ENCODE assay signal across 23 cellular contexts in genomic region chr2:203745267-203745666, GRCh38. TPM values are rescaled to one million over a fixed set of nuclear protein-coding genes. Genes with fewer than 3 reads are reported as not detected.
"Had no signal": no experiment of that assay in that cellular context is flagged by ENCODE, and none has a peak within 500 bp of the region (broad histone marks: within the 10 kb centered on the region; RNA-seq: fewer than 3 reads in every experiment).

No MANE protein-coding gene starts in this region.

- H3K36me3 Mint-ChIP-seq: mesothelial cell of epicardium, natural killer cell had no signal

- H3K27ac ChIP-seq: foreskin keratinocyte, upper lobe of left lung had no signal

- H3K27me3 Mint-ChIP-seq: activated CD4-positive, alpha-beta T cell treated with anti-CD3 and anti-CD28 coated beads for 36 hours; dendritic cell treated with granulocyte-macrophage colony-stimulating factor and Interleukin-4, amounts not matched to agents 40 ng/mL and 50 ng/mL, for 4 days; progenitor cell of endocrine pancreas had no signal

- H3K4me1 Mint-ChIP-seq: activated B cell treated with CpG ODN at 0.5 μM for 24 hours had no signal

- H3K9me3 ChIP-seq: upper lobe of left lung had no signal

- H3K27me3 ChIP-seq: foreskin keratinocyte, upper lobe of left lung had no signal

- ATAC-seq: activated CD4-positive, alpha-beta T cell treated with anti-CD3 and anti-CD28 coated beads for 36 hours; foreskin keratinocyte; left ventricle myocardium superior; natural killer cell; stimulated activated naive CD8-positive, alpha-beta T cell treated with anti-CD3 and anti-CD28 coated beads, Interleukin-15, Interleukin-2, amounts not matched to agents 100 U/mL and 50 U/mL, for 24 hours had no signal

- H3K27ac Mint-ChIP-seq: activated B cell treated with CpG ODN at 0.5 μM for 24 hours; dendritic cell treated with granulocyte-macrophage colony-stimulating factor and Interleukin-4, amounts not matched to agents 40 ng/mL and 50 ng/mL, for 4 days; mesothelial cell of epicardium; natural killer cell; progenitor cell of endocrine pancreas had no signal

- H3K4me1 ChIP-seq: foreskin keratinocyte, upper lobe of left lung had no signal

- H3K36me3 ChIP-seq: upper lobe of left lung had no signal

- H3K4me3 Mint-ChIP-seq: activated B cell treated with CpG ODN at 0.5 μM for 24 hours; activated CD4-positive, alpha-beta T cell treated with anti-CD3 and anti-CD28 coated beads for 36 hours; activated T-helper 1 cell treated with anti-CD3 and anti-CD28 coated beads, Interleukin-12 subunit alpha, Interleukin-12 subunit beta, Interleukin-2, Interleukin-4 antibody, amounts not matched to agents 30 ng/mL and 10 ng/mL and 1 ng/mL, durations not matched to agents 14 hours and 24 hours and 36 hours; dendritic cell treated with granulocyte-macrophage colony-stimulating factor and Interleukin-4, amounts not matched to agents 40 ng/mL and 50 ng/mL, for 4 days; mesothelial cell of epicardium; natural killer cell had no signal

- H3K4me3 ChIP-seq: upper lobe of left lung had no signal

- H3K9me3 Mint-ChIP-seq: activated B cell treated with CpG ODN at 0.5 μM for 24 hours, natural killer cell had no signal

- DNase-seq: activated B cell treated with CpG ODN at 0.5 μM for 24 hours; activated CD4-positive, alpha-beta T cell treated with anti-CD3 and anti-CD28 coated beads for 36 hours; activated CD8-positive, alpha-beta memory T cell treated with anti-CD3 and anti-CD28 coated beads, Interleukin-2, amount 50 U/mL, for 48 hours; activated gamma-delta T cell; cerebellar nuclear complex; effector CD4-positive, alpha-beta T cell; foreskin keratinocyte; glutamatergic neuron; hippocampal formation; left ventricle myocardium superior; mammary epithelial cell; natural killer cell; retina; stimulated activated CD4-positive, alpha-beta T cell treated with anti-CD3 and anti-CD28 coated beads, Interleukin-4, amount 100 ng/mL, for 4 hours; stimulated activated naive CD8-positive, alpha-beta T cell treated with anti-CD3 and anti-CD28 coated beads, Interleukin-15, Interleukin-2, amounts not matched to agents 100 U/mL and 50 U/mL, for 24 hours; T1000; upper lobe of left lung had no signal

RNA-seq across cellular contexts. Expression of gene CD28, which starts 38.8 kb away (rescaled TPM):
- total RNA-seq: activated B cell treated with CpG ODN at 0.5 μM for 24 hours, foreskin keratinocyte, mammary epithelial cell, mesothelial cell of epicardium, osteoblast, progenitor cell of endocrine pancreas, SK-MEL-5 had no signal
- polyA plus RNA-seq: foreskin keratinocyte, mammary epithelial cell had no signal
